11 cellular contexts compared by ENCODE assay signal in genomic region chr1:21906173-21907078, GRCh38. TPM values are rescaled to one million over a fixed set of nuclear protein-coding genes. Genes with fewer than 3 reads are reported as not detected.
DNase-seq lines count a peak whose midpoint lies in the region; ATAC-seq and TF ChIP-seq lines count a peak whose summit lies in the region.
"Had no signal": no experiment of that assay in that cellular context is flagged by ENCODE, and none has a peak within 500 bp of the region (broad histone marks: within the 10 kb centered on the region; RNA-seq: fewer than 3 reads in every experiment).

No MANE protein-coding gene starts in this region.

- H3K27ac ChIP-seq in gastrocnemius medialis, result peak overlapping the region; percentile 87 to 94 (median 90)
- H3K27ac ChIP-seq: C4-2B, epithelial cell of prostate had no signal

- TF ChIP-seq POLR2A in gastrocnemius medialis (IDR thresholded peaks at IDR 0.05), result no peak

- peak; percentile 11 to 40 for ATAC-seq in gastrocnemius medialis
- no peak for ATAC-seq in HG02970 (IDR thresholded peaks at IDR 0.05; ENCODE audit: low FRiP score, unreplicated experiment)
- no peak for ATAC-seq in GM18907 (IDR thresholded peaks at IDR 0.05; ENCODE audit: unreplicated experiment)

- H3K9me3 ChIP-seq in gastrocnemius medialis, result no peaks in the 10 kb centered on the region

- intact Hi-C loops in gastrocnemius medialis (cut with DNase I; ENCODE audit: low total_unique reads), result no loop called here

- no peak overlapping the region for H3K4me3 ChIP-seq in choroid plexus epithelial cell (ENCODE audit: low read depth, low read length)
- no peak overlapping the region for H3K4me3 ChIP-seq in gastrocnemius medialis

- in situ Hi-C loops in gastrocnemius medialis (cut with MboI; ENCODE audit: low sequenced_read_pairs in 4 of 4) (no loop called here), G401 (cut with HindIII; ENCODE audit: low sequenced_read_pairs) (no loop called here)

- H3K4me1 ChIP-seq in gastrocnemius medialis, result peaks cover 88 to 94% of the 10 kb centered on the region in 2 donors

- DNase-seq in GM03348 (ENCODE audit: low spot score), result peak; percentile 80
- peak; percentile 70 for DNase-seq in choroid plexus epithelial cell (ENCODE audit: low read depth)
- DNase-seq in inferior parietal cortex (ENCODE audit: extremely low spot score), result peak; percentile 41
- peak; percentile 70 to 79 for DNase-seq in gastrocnemius medialis
- DNase-seq in G401 (ENCODE audit: low spot score), result no peak
- no peak for DNase-seq in activated CD8-positive, alpha-beta memory T cell treated with anti-CD3 and anti-CD28 coated beads, Interleukin-2, amount 50 U/mL, for 4 hours
- DNase-seq: T-helper 2 cell had no signal

- no peaks in the 10 kb centered on the region for H3K27me3 ChIP-seq in gastrocnemius medialis

- TF ChIP-seq CTCF in choroid plexus epithelial cell (conservative IDR thresholded peaks at IDR 0.05; ENCODE audit: low read depth, low read length) (no peak), gastrocnemius medialis (IDR thresholded peaks at IDR 0.05 in 4 of 5, conservative IDR thresholded peaks at IDR 0.05 in 1 of 5) (no peak)

- H3K36me3 ChIP-seq in gastrocnemius medialis, result no peaks in the 10 kb centered on the region

RNA-seq across cellular contexts. Expression of gene HSPG2, which starts 30.7 kb away (rescaled TPM):
- 100 to 1,000 TPM in 1 of 4 donors, 10 to 100 TPM in 3; 68.9 to 108 (median 83.5) TPM for total RNA-seq in gastrocnemius medialis
- 11.9 and 14.4 TPM in 2 replicates for total RNA-seq in G401 (2014; rRNA removed; shearing (Covaris generic))

Comparison
In these comparisons a context has a peak if more than half of its experiments do, and no peak if none do; other contexts are left out.
1. DNase-seq: peak in GM03348 (single experiment), choroid plexus epithelial cell (single experiment), inferior parietal cortex (single experiment) and gastrocnemius medialis (2 of 2); none in G401 (single experiment) and activated CD8-positive, alpha-beta memory T cell treated with anti-CD3 and anti-CD28 coated beads, Interleukin-2, amount 50 U/mL, for 4 hours (single experiment).
2. ATAC-seq: peak in gastrocnemius medialis (2 of 2); none in HG02970 (single experiment) and GM18907 (single experiment).